In the genomic region with DNA sequence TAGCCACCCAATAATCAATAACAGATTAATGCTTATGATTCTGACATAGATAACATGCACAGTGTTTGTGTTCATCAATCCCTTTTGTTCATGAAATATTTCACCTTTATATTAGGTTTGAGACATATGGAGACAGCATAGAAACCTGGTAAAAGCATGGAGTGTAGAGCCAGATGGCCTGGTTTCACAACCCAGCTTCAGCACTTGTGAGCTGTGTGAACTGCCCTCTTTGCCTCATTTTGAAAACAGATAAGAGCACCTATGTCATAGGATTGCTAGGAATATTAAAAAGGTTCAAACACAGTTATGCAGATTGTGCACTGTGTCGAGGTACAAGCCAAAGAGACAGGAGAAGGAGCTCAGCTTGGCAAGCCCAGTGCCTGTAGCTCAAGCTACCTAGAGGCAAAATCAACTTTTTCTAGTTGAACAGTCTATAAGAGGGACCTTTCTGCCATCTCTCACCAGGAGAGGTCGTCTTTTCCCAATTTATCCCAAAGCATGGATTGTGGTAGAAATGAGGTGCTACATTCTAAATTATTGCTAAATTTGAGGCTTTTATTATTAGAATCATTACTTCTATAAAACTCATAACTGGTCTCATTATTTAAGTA, we compare ENCODE assay signal across 15 cellular contexts. TPM values are rescaled to one million over a fixed set of nuclear protein-coding genes. Genes with fewer than 3 reads are reported as not detected.
DNase-seq lines count a peak whose midpoint lies in the region; TF ChIP-seq lines count a peak whose summit lies in the region.
"Had no signal": no experiment of that assay in that cellular context is flagged by ENCODE, and none has a peak within 500 bp of the region (broad histone marks: within the 10 kb centered on the region; RNA-seq: fewer than 3 reads in every experiment).

No MANE protein-coding gene starts in this region.

- no peak overlapping the region for H3K27ac Mint-ChIP-seq in activated CD4-positive, alpha-beta T cell treated with anti-CD3 and anti-CD28 coated beads, Interleukin-2, amount 10 ng/mL, durations not matched to agents 24 days and 14 days
- H3K27ac Mint-ChIP-seq in activated CD4-positive, alpha-beta T cell treated with anti-CD3 and anti-CD28 coated beads, Interleukin-2, amount 10 ng/mL, durations not matched to agents 7 days and 5 days: no peak overlapping the region
- H3K27ac Mint-ChIP-seq: stimulated activated memory B cell treated with anti-CD40 and anti-IgM and Interleukin-4, amounts not matched to agents 10 μg/mL and 1 μg/mL and 100 μg/mL, for 72 hours had no signal

- no peaks in the 10 kb centered on the region for H3K79me2 ChIP-seq in MM.1S (ENCODE audit: low read length)

- H3K27ac ChIP-seq in MM.1S (ENCODE audit: low read length) (peak overlapping the region; percentile 21; the same call in 1 of the 2 replicates), VCaP (no peak overlapping the region), colonic mucosa (no peak overlapping the region)
- H3K27ac ChIP-seq: esophagus squamous epithelium, psoas muscle had no signal

- H3K4me1 ChIP-seq in MM.1S (ENCODE audit: low read length) (peaks cover 9% of the 10 kb centered on the region), colonic mucosa (no peaks in the 10 kb centered on the region)
- H3K4me1 ChIP-seq: psoas muscle had no signal

- H3K4me2 ChIP-seq in MM.1S (ENCODE audit: low read depth, low read length): peak overlapping the region; percentile 4; the same call in 1 of the 2 replicates

- H3K4me3 ChIP-seq in MM.1S (ENCODE audit: low read length) (no peak overlapping the region), retinal pigment epithelial cell (ENCODE audit: low read length) (no peak overlapping the region), colonic mucosa (no peak overlapping the region)
- H3K4me3 ChIP-seq: esophagus squamous epithelium, MG63, psoas muscle had no signal

- POLR2A ChIA-PET in activated CD4-positive, alpha-beta T cell treated with anti-CD3 and anti-CD28 coated beads, Interleukin-2, amount 10 ng/mL, durations not matched to agents 7 days and 5 days (lab: Charles Lee): no interaction called here

- H3K9me3 ChIP-seq in MM.1S (replicated peaks; ENCODE audit: insufficient read depth, low read length) (no peaks in the 10 kb centered on the region), colonic mucosa (no peaks in the 10 kb centered on the region)
- H3K9me3 ChIP-seq: esophagus squamous epithelium, MG63, psoas muscle had no signal

- no peaks in the 10 kb centered on the region for H3K4me1 Mint-ChIP-seq in activated CD4-positive, alpha-beta T cell treated with anti-CD3 and anti-CD28 coated beads, Interleukin-2, amount 10 ng/mL, durations not matched to agents 24 days and 14 days
- no peaks in the 10 kb centered on the region for H3K4me1 Mint-ChIP-seq in activated CD4-positive, alpha-beta T cell treated with anti-CD3 and anti-CD28 coated beads, Interleukin-2, amount 10 ng/mL, durations not matched to agents 7 days and 5 days
- H3K4me1 Mint-ChIP-seq: stimulated activated memory B cell treated with anti-CD40 and anti-IgM and Interleukin-4, amounts not matched to agents 10 μg/mL and 1 μg/mL and 100 μg/mL, for 72 hours had no signal

- H3K4me3 Mint-ChIP-seq in activated CD4-positive, alpha-beta T cell treated with anti-CD3 and anti-CD28 coated beads, Interleukin-2, amount 10 ng/mL, durations not matched to agents 24 days and 14 days: no peak overlapping the region
- H3K4me3 Mint-ChIP-seq in activated CD4-positive, alpha-beta T cell treated with anti-CD3 and anti-CD28 coated beads, Interleukin-2, amount 10 ng/mL, durations not matched to agents 7 days and 5 days: no peak overlapping the region
- H3K4me3 Mint-ChIP-seq: stimulated activated memory B cell treated with anti-CD40 and anti-IgM and Interleukin-4, amounts not matched to agents 10 μg/mL and 1 μg/mL and 100 μg/mL, for 72 hours had no signal

- peaks cover 6% of the 10 kb centered on the region; the same call in 1 of the 2 replicates for H3F3A ChIP-seq in MM.1S (ENCODE audit: insufficient read depth, low read length)

- no peaks in the 10 kb centered on the region for H3K9me2 ChIP-seq in MM.1S (replicated peaks; ENCODE audit: insufficient read depth, low read length)

- peak; percentile 65 for DNase-seq in activated CD4-positive, alpha-beta T cell treated with anti-CD3 and anti-CD28 coated beads, Interleukin-2, amount 10 ng/mL, durations not matched to agents 24 days and 14 days
- DNase-seq in activated CD4-positive, alpha-beta T cell treated with anti-CD3 and anti-CD28 coated beads, Interleukin-2, amount 10 ng/mL, durations not matched to agents 7 days and 5 days: no peak
- DNase-seq in MM.1S: peak; percentile 56
- no peak for DNase-seq in retinal pigment epithelial cell (ENCODE audit: low read depth)
- DNase-seq in colonic mucosa: no peak
- no peak for DNase-seq in NOMO-1 treated with dmso at 0.1 percent for 144 hours (lab: John Stamatoyannopoulos, UW; ENCODE audit: unreplicated experiment)
- no peak for DNase-seq in activated CD4-positive, alpha-beta T cell treated with anti-CD3 and anti-CD28 coated beads, Interleukin-2, amount 50 U/mL, for 48 hours
- DNase-seq: EL, esophagus squamous epithelium, MG63, midbrain, psoas muscle had no signal

- H4K20me1 ChIP-seq in MM.1S (ENCODE audit: insufficient read depth, low read length): no peaks in the 10 kb centered on the region

- no peaks in the 10 kb centered on the region for H3K36me3 Mint-ChIP-seq in activated CD4-positive, alpha-beta T cell treated with anti-CD3 and anti-CD28 coated beads, Interleukin-2, amount 10 ng/mL, durations not matched to agents 24 days and 14 days (ENCODE audit: low read depth)
- H3K36me3 Mint-ChIP-seq in activated CD4-positive, alpha-beta T cell treated with anti-CD3 and anti-CD28 coated beads, Interleukin-2, amount 10 ng/mL, durations not matched to agents 7 days and 5 days (ENCODE audit: low read depth): no peaks in the 10 kb centered on the region
- H3K36me3 Mint-ChIP-seq: stimulated activated memory B cell treated with anti-CD40 and anti-IgM and Interleukin-4, amounts not matched to agents 10 μg/mL and 1 μg/mL and 100 μg/mL, for 72 hours had no signal

- peaks cover 12% of the 10 kb centered on the region for H3K27me3 Mint-ChIP-seq in activated CD4-positive, alpha-beta T cell treated with anti-CD3 and anti-CD28 coated beads, Interleukin-2, amount 10 ng/mL, durations not matched to agents 24 days and 14 days
- peaks cover 13% of the 10 kb centered on the region for H3K27me3 Mint-ChIP-seq in activated CD4-positive, alpha-beta T cell treated with anti-CD3 and anti-CD28 coated beads, Interleukin-2, amount 10 ng/mL, durations not matched to agents 7 days and 5 days

- H3K9ac ChIP-seq in MM.1S (ENCODE audit: low read length): no peak overlapping the region
- no peak overlapping the region for H3K9ac ChIP-seq in colonic mucosa (ENCODE audit: low read depth in 2 of 2, low read length in 2 of 2)

- TF ChIP-seq CTCF in MM.1S (IDR thresholded peaks at IDR 0.05; ENCODE audit: low read length) (peak; percentile 66), VCaP (conservative IDR thresholded peaks at IDR 0.05) (peak; percentile 42), retinal pigment epithelial cell (conservative IDR thresholded peaks at IDR 0.05; ENCODE audit: low read depth, low read length) (peak; percentile 40), colonic mucosa (IDR thresholded peaks at IDR 0.05) (no peak)

- H3K9me3 Mint-ChIP-seq in activated CD4-positive, alpha-beta T cell treated with anti-CD3 and anti-CD28 coated beads, Interleukin-2, amount 10 ng/mL, durations not matched to agents 24 days and 14 days: no peaks in the 10 kb centered on the region
- H3K9me3 Mint-ChIP-seq in activated CD4-positive, alpha-beta T cell treated with anti-CD3 and anti-CD28 coated beads, Interleukin-2, amount 10 ng/mL, durations not matched to agents 7 days and 5 days: no peaks in the 10 kb centered on the region
- H3K9me3 Mint-ChIP-seq: stimulated activated memory B cell treated with anti-CD40 and anti-IgM and Interleukin-4, amounts not matched to agents 10 μg/mL and 1 μg/mL and 100 μg/mL, for 72 hours had no signal

- no peaks in the 10 kb centered on the region for H3K36me3 ChIP-seq in MM.1S (replicated peaks; ENCODE audit: insufficient read depth, low read length)
- H3K36me3 ChIP-seq in colonic mucosa: no peaks in the 10 kb centered on the region
- H3K36me3 ChIP-seq: esophagus squamous epithelium, MG63 had no signal

- peak overlapping the region; percentile 56; the same call in 1 of the 2 replicates for H2AFZ ChIP-seq in MM.1S (ENCODE audit: low read length)

- CTCF ChIA-PET in activated CD4-positive, alpha-beta T cell treated with anti-CD3 and anti-CD28 coated beads, Interleukin-2, amount 10 ng/mL, durations not matched to agents 7 days and 5 days (lab: Charles Lee): no interaction called here

- H3K27me3 ChIP-seq in MM.1S (replicated peaks; ENCODE audit: insufficient read depth, low read length) (no peaks in the 10 kb centered on the region), colonic mucosa (peaks cover 7% of the 10 kb centered on the region)
- H3K27me3 ChIP-seq: MG63 had no signal

- intact Hi-C loops in activated CD4-positive, alpha-beta T cell treated with anti-CD3 and anti-CD28 coated beads, Interleukin-2, amount 10 ng/mL, durations not matched to agents 24 days and 14 days (cut with micrococcal nuclease): loop anchor here (10.0 kb wide), 1 partner anchor 465 kb away; no protein-coding TSS in a partner anchor
- intact Hi-C loops in colonic mucosa (cut with DNase I): no loop called here

RNA-seq across cellular contexts. Expression of a gene that starts 5.0 kb away (rescaled TPM):
- not detected in 2 replicates for total RNA-seq in activated CD4-positive, alpha-beta T cell treated with anti-CD3 and anti-CD28 coated beads, Interleukin-2, amount 10 ng/mL, durations not matched to agents 24 days and 14 days
- total RNA-seq in activated CD4-positive, alpha-beta T cell treated with anti-CD3 and anti-CD28 coated beads, Interleukin-2, amount 10 ng/mL, durations not matched to agents 7 days and 5 days: under 1 TPM; 0.15 to 0.22 TPM
- under 1 TPM; 0.52 to 0.53 TPM for total RNA-seq in colonic mucosa
- total RNA-seq: T-helper 2 cell treated with Interferon-gamma antibody and Interleukin-4, amounts not matched to agents 100 ng/mL and 5 ng/mL, for 36 hours had no signal

Comparison
In these comparisons a context has a peak if more than half of its experiments do, and no peak if none do; other contexts are left out.
1. DNase-seq: peak in activated CD4-positive, alpha-beta T cell treated with anti-CD3 and anti-CD28 coated beads, Interleukin-2, amount 10 ng/mL, durations not matched to agents 24 days and 14 days (single experiment) and MM.1S (single experiment); none in activated CD4-positive, alpha-beta T cell treated with anti-CD3 and anti-CD28 coated beads, Interleukin-2, amount 10 ng/mL, durations not matched to agents 7 days and 5 days (single experiment), retinal pigment epithelial cell (single experiment), colonic mucosa (single experiment), NOMO-1 treated with dmso at 0.1 percent for 144 hours (single experiment) and activated CD4-positive, alpha-beta T cell treated with anti-CD3 and anti-CD28 coated beads, Interleukin-2, amount 50 U/mL, for 48 hours (0 of 2).